ENCODE assay signal across 8 cellular contexts in genomic region chr16:28494141-28494851, GRCh38. TPM values are rescaled to one million over a fixed set of nuclear protein-coding genes. Genes with fewer than 3 reads are reported as not detected.
A peak's percentile ranks its signal among the peaks of the same experiment; 100 is the strongest.
DNase-seq lines count a peak whose midpoint lies in the region; ATAC-seq, FAIRE-seq and TF ChIP-seq lines count a peak whose summit lies in the region.

Gene APOBR, plus strand, starts transcription at chr16:28494643. Its CDS starts 39 bp downstream, at chr16:28494682.

- H3K9me3 Mint-ChIP-seq in astrocyte (ENCODE audit: unreplicated experiment): no peaks in the 10 kb centered on the region

- H3K27me3 ChIP-seq in astrocyte (ENCODE audit: insufficient read depth, low read length) (no peaks in the 10 kb centered on the region), osteoblast (ENCODE audit: insufficient read depth, low read length) (no peaks in the 10 kb centered on the region), upper lobe of left lung (no peaks in the 10 kb centered on the region), mesendoderm (ENCODE audit: insufficient read depth, low read length, poor library complexity) (no peaks in the 10 kb centered on the region)

- H3K9ac ChIP-seq in astrocyte (ENCODE audit: low read length) (no peak within 1 kb of the TSS), mesendoderm (ENCODE audit: low read length) (no peak within 1 kb of the TSS)

- no peaks in the 10 kb centered on the region for H3K79me1 ChIP-seq in mesendoderm (ENCODE audit: low read length)

- no peaks in the 10 kb centered on the region for H3K9me3 ChIP-seq in astrocyte (ENCODE audit: insufficient read depth, low read depth, low read length)
- no peaks in the 10 kb centered on the region for H3K9me3 ChIP-seq in osteoblast (ENCODE audit: low read depth, low read length)
- no peaks in the 10 kb centered on the region for H3K9me3 ChIP-seq in upper lobe of left lung

- peak within 1 kb of the TSS; percentile 47 for H2AFZ ChIP-seq in astrocyte (ENCODE audit: low read depth, low read length)
- H2AFZ ChIP-seq in osteoblast (ENCODE audit: low read length): peak within 1 kb of the TSS; percentile 11

- no peak within 1 kb of the TSS for H2BK5ac ChIP-seq in mesendoderm (ENCODE audit: low read length)

- no peaks in the 10 kb centered on the region for H3K4me1 ChIP-seq in astrocyte (ENCODE audit: insufficient read depth, low read length)
- peaks cover 8% of the 10 kb centered on the region for H3K4me1 ChIP-seq in osteoblast (ENCODE audit: insufficient read depth, low read length)
- H3K4me1 ChIP-seq in upper lobe of left lung: peaks cover 18 to 48% (median 31%) of the 10 kb centered on the region in 4 donors
- H3K4me1 ChIP-seq in mesendoderm (ENCODE audit: control insufficient read depth, low read depth, low read length): no peaks in the 10 kb centered on the region

- H3K36me3 ChIP-seq in astrocyte (ENCODE audit: insufficient read depth, low read length) (no peaks in the 10 kb centered on the region), osteoblast (ENCODE audit: insufficient read depth, low read length) (no peaks in the 10 kb centered on the region), upper lobe of left lung (peaks cover 0 to 4% (median 2%) of the 10 kb centered on the region in 4 donors), mesendoderm (ENCODE audit: control insufficient read depth, insufficient read depth, low read length) (no peaks in the 10 kb centered on the region)

- H3K27ac ChIP-seq in astrocyte (ENCODE audit: low read depth, low read length) (no peak within 1 kb of the TSS), osteoblast (ENCODE audit: low read depth, low read length) (no peak within 1 kb of the TSS), upper lobe of left lung (peak within 1 kb of the TSS; percentile 75 to 98 (median 88)), mesendoderm (ENCODE audit: low read depth, low read length) (no peak within 1 kb of the TSS)

- H3K4me1 Mint-ChIP-seq in astrocyte (ENCODE audit: low read depth, unreplicated experiment): no peaks in the 10 kb centered on the region

- no peaks in the 10 kb centered on the region for H4K20me1 ChIP-seq in astrocyte (ENCODE audit: insufficient read depth, low read length)
- H4K20me1 ChIP-seq in osteoblast (ENCODE audit: insufficient read depth, low read length): no peaks in the 10 kb centered on the region

- peaks cover 33% of the 10 kb centered on the region for H3K27me3 Mint-ChIP-seq in astrocyte (ENCODE audit: low read depth, unreplicated experiment)

- H4K5ac ChIP-seq in mesendoderm (ENCODE audit: low read length): no peak within 1 kb of the TSS

- H3K23ac ChIP-seq in mesendoderm (ENCODE audit: low read length): no peak within 1 kb of the TSS

- no peak within 1 kb of the TSS for H4K8ac ChIP-seq in mesendoderm (ENCODE audit: low read depth, low read length)

- peak; percentile 75 for FAIRE-seq in GM12892 (lab: Jason Lieb, UNC)
- FAIRE-seq in astrocyte (lab: Jason Lieb, UNC): no peak

- H2BK15ac ChIP-seq in mesendoderm (replicated peaks; ENCODE audit: low read depth): no peak within 1 kb of the TSS

- TF ChIP-seq CTCF in astrocyte (IDR thresholded peaks at IDR 0.05; ENCODE audit: insufficient read depth, low read depth, low read length): no peak
- no peak for TF ChIP-seq CTCF in osteoblast (IDR thresholded peaks at IDR 0.05; ENCODE audit: extremely low read depth, low read depth, low read length)
- TF ChIP-seq CTCF in upper lobe of left lung (IDR thresholded peaks at IDR 0.05): no peak

- H3K79me2 ChIP-seq in astrocyte (ENCODE audit: insufficient read depth, low read length) (peaks cover 7% of the 10 kb centered on the region), osteoblast (ENCODE audit: insufficient read depth, low read length) (peaks cover 5% of the 10 kb centered on the region), mesendoderm (ENCODE audit: control insufficient read depth, insufficient read depth, low read length) (no peaks in the 10 kb centered on the region)

- DNase-seq in GM12892 (ENCODE audit: insufficient read length) (peak; percentile 78), T-helper 9 cell (peak; percentile 77), astrocyte (ENCODE audit: low read depth) (no peak), osteoblast (ENCODE audit: insufficient read length, low spot score, missing footprints) (peak; percentile 79), upper lobe of left lung (peak; percentile 83 to 86), mesendoderm (no peak)

- TF ChIP-seq EP300 in upper lobe of left lung (IDR thresholded peaks at IDR 0.05): no peak

- H3K4me2 ChIP-seq in astrocyte (ENCODE audit: low read length): no peak within 1 kb of the TSS
- H3K4me2 ChIP-seq in osteoblast (ENCODE audit: insufficient read depth, low read length): no peak within 1 kb of the TSS
- H3K4me2 ChIP-seq in mesendoderm (ENCODE audit: low read length): no peak within 1 kb of the TSS

- TF ChIP-seq POLR2A in GM12892 (IDR thresholded peaks at IDR 0.05; ENCODE audit: low read depth, low read length) (peak; percentile 70), upper lobe of left lung (IDR thresholded peaks at IDR 0.05) (peak in 2 of 4 donors; percentile 27 to 63)

- H3K4me3 ChIP-seq in astrocyte (ENCODE audit: insufficient read depth, low read depth, low read length) (no peak within 1 kb of the TSS), osteoblast (ENCODE audit: insufficient read depth, low read length) (no peak within 1 kb of the TSS), upper lobe of left lung (peak within 1 kb of the TSS in 3 of 4 donors; percentile 22 to 51 (median 34)), mesendoderm (ENCODE audit: low read length) (no peak within 1 kb of the TSS)

- peak; percentile 46 for ATAC-seq in HG03095 (IDR thresholded peaks at IDR 0.05; ENCODE audit: unreplicated experiment)
- peak; percentile 63 for ATAC-seq in upper lobe of left lung (ENCODE audit: low FRiP score in 2 of 2)
- no peak for ATAC-seq in HG03045 (IDR thresholded peaks at IDR 0.05; ENCODE audit: unreplicated experiment)

- peak within 1 kb of the TSS; percentile 34 for H3K4me3 Mint-ChIP-seq in astrocyte (ENCODE audit: unreplicated experiment)

- no peak within 1 kb of the TSS for H3K18ac ChIP-seq in mesendoderm (ENCODE audit: low read length)

- WGBS in upper lobe of left lung, 2 donors: 52 to 67% methylated on average over 10 to 12 of the region's 12 CpGs
- no CpG with 5 or more reads among the region's 12 CpGs for WGBS in mesendoderm (ENCODE audit: extremely low coverage, insufficient coverage, low lambda C conversion rate)

- H3K56ac ChIP-seq in mesendoderm (ENCODE audit: low read length): no peak within 1 kb of the TSS

- H3K27ac Mint-ChIP-seq in astrocyte (ENCODE audit: unreplicated experiment): peak within 1 kb of the TSS; percentile 47

- no peaks in the 10 kb centered on the region for H3K36me3 Mint-ChIP-seq in astrocyte (ENCODE audit: low read depth, unreplicated experiment)

- H3K4ac ChIP-seq in mesendoderm (ENCODE audit: low read depth, low read length): no peak within 1 kb of the TSS

- no peak within 1 kb of the TSS for H2BK120ac ChIP-seq in mesendoderm (ENCODE audit: low read depth, low read length)

- H2AK5ac ChIP-seq in mesendoderm (ENCODE audit: low read length): no peak within 1 kb of the TSS

RNA-seq across cellular contexts. Expression of gene APOBR, which starts in this region (rescaled TPM):
- 0.85 TPM for polyA plus RNA-seq in GM12892 (2012; ENCODE audit: missing spikeins)
- not detected in 2 replicates for total RNA-seq in astrocyte
- under 0.01 TPM in 1 of 2 replicates, not detected in the other for total RNA-seq in osteoblast
- 10 to 100 TPM; 17.0 to 45.0 (median 33.4) TPM for total RNA-seq in upper lobe of left lung
- not detected for polyA plus RNA-seq in mesendoderm (2013, experiment 1 of 2)
- 0.01 TPM for polyA plus RNA-seq in mesendoderm (2013, experiment 2 of 2)

Comparison
In these comparisons a context has a peak if more than half of its experiments do, and no peak if none do; other contexts are left out.
1. RNA of gene APOBR (total RNA-seq): 17.0 to 45.0 TPM in upper lobe of left lung; not detected in astrocyte and under 0.01 TPM in osteoblast; every median in the first group is over 10 times any median in the second.
2. Peak in DNase-seq in osteoblast; RNA of the gene not detected or under 1 TPM.
3. DNase-seq: peak in GM12892 (single experiment), T-helper 9 cell (single experiment) and upper lobe of left lung (2 of 2); none in astrocyte (single experiment) and mesendoderm (single experiment).
4. H3K27ac ChIP-seq: peak in upper lobe of left lung (4 of 4); none in astrocyte (single experiment), osteoblast (single experiment) and mesendoderm (single experiment).
5. H3K4me3 ChIP-seq: peak in upper lobe of left lung (3 of 4); none in astrocyte (single experiment), osteoblast (single experiment) and mesendoderm (single experiment).